1 cellular context compared by ENCODE assay signal in genomic region chr2:232541195-232541960, GRCh38.
TF ChIP-seq lines count a peak whose summit lies in the region.

No MANE protein-coding gene starts in this region.

TF ChIP-seq in HCT116, 20 proteins besides CTCF, POLR2A, EP300 and RAD21 (continued from another document):
- TF ChIP-seq REST (IDR thresholded peaks at IDR 0.05; ENCODE audit: low read depth) (no peak), FOSL1 (IDR thresholded peaks at IDR 0.05; ENCODE audit: low read depth) (no peak), ZFX (IDR thresholded peaks at IDR 0.05) (no peak), SRF (IDR thresholded peaks at IDR 0.05; ENCODE audit: low read depth) (no peak), ZNF274 (IDR thresholded peaks at IDR 0.05; ENCODE audit: low read depth, low read length) (no peak), EZH2 (IDR thresholded peaks at IDR 0.05) (no peak)
TF ChIP-seq in HCT116: peak in this region for 1.
